8 cellular contexts compared by ENCODE assay signal in the genomic region with DNA sequence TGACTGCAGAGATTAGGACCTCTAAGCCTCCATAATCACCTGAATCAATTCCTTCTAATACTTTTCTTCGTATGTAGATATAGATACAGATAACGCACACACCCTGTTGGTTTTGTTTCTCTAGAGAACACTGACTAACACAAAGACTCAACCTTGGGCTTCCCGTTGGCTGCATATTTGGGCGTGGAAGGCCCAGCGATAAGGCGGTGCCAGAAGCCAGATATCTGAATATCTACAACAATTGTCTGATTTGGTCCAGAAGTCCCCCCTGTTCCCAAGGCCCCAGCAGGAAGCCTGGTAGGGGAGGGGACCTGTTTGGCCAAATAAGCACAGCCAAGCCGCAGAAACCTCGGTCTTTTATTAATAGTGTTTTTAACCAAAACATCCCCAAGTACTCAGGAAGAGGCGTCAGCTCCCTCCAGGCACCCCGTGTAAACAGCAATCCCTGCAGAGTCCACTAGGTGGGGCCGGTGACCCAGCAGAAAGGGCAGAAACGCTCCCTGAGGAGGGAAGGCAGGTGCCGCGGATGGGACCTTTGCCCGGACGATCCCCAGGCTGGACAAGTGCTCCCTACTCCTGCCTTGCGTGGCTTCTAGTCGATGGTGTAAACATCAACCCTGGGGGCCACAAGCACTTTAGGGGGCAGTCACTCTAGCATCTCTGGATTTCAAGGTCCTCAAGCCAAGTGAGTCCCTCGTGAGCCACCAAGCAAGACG. TPM values are rescaled to one million over a fixed set of nuclear protein-coding genes. Genes with fewer than 3 reads are reported as not detected.
A peak's percentile ranks its signal among the peaks of the same experiment; 100 is the strongest.
DNase-seq lines count a peak whose midpoint lies in the region; ATAC-seq, FAIRE-seq and TF ChIP-seq lines count a peak whose summit lies in the region.

No MANE protein-coding gene starts in this region.

- FAIRE-seq in D721Med (lab: Jason Lieb, UNC), result no peak

- WGBS in suprapubic skin, result 11% methylated on average over 20 of the region's 20 CpGs

- DNase-seq in D721Med (ENCODE audit: insufficient read length, low spot score), result peak; percentile 81
- no peak for DNase-seq in RWPE2 (ENCODE audit: low spot score)
- peak; percentile 93 for DNase-seq in activated effector memory CD4-positive, alpha-beta T cell treated with anti-CD3 and anti-CD28 coated beads, Interleukin-2, amount 50 U/mL, for 16 hours
- peak; percentile 37 to 83 for DNase-seq in foreskin fibroblast
- peak; percentile 62 for DNase-seq in occipital lobe (lab: John Stamatoyannopoulos, UW)
- peak; percentile 89 to 92 for DNase-seq in suprapubic skin (ENCODE audit: low spot score in 2 of 2)

- TF ChIP-seq POLR2A in suprapubic skin (IDR thresholded peaks at IDR 0.05), result no peak

- peak; percentile 47 for TF ChIP-seq CTCF in D721Med (IDR thresholded peaks at IDR 0.05; ENCODE audit: insufficient read depth, missing control alignments)
- TF ChIP-seq CTCF in RWPE2 (IDR thresholded peaks at IDR 0.05; ENCODE audit: poor library complexity, severe bottlenecking), result peak; percentile 95
- peak; percentile 93 for TF ChIP-seq CTCF in foreskin fibroblast (IDR thresholded peaks at IDR 0.05; ENCODE audit: low read depth, low read length)
- TF ChIP-seq CTCF in suprapubic skin (IDR thresholded peaks at IDR 0.05), result peak; percentile 88 to 89

- TF ChIP-seq EP300 in suprapubic skin (IDR thresholded peaks at IDR 0.05), result no peak

- H3K27me3 ChIP-seq in RWPE2 (ENCODE audit: insufficient read depth, poor library complexity, severe bottlenecking), result no peaks in the 10 kb centered on the region
- no peaks in the 10 kb centered on the region for H3K27me3 ChIP-seq in suprapubic skin

- H3K36me3 ChIP-seq in RWPE2 (ENCODE audit: low read depth) (no peaks in the 10 kb centered on the region), suprapubic skin (no peaks in the 10 kb centered on the region)

- H3K4me3 ChIP-seq in RWPE2 (ENCODE audit: severe bottlenecking) (no peak overlapping the region), foreskin fibroblast (ENCODE audit: low read depth in 1 of 2, low read length in 2 of 2) (no peak overlapping the region), suprapubic skin (no peak overlapping the region)

- peak; percentile 50 for ATAC-seq in HG03460 (IDR thresholded peaks at IDR 0.05; ENCODE audit: unreplicated experiment)
- peak; percentile 80 for ATAC-seq in RWPE2 (ENCODE audit: low read depth)
- no peak for ATAC-seq in HG02973 (IDR thresholded peaks at IDR 0.05; ENCODE audit: unreplicated experiment)

- H3K9me3 ChIP-seq in RWPE2 (ENCODE audit: severe bottlenecking) (no peaks in the 10 kb centered on the region), suprapubic skin (no peaks in the 10 kb centered on the region)

- peaks cover 6% of the 10 kb centered on the region for H3K4me1 ChIP-seq in RWPE2 (ENCODE audit: insufficient read depth, poor library complexity, severe bottlenecking)
- peaks cover 21% of the 10 kb centered on the region for H3K4me1 ChIP-seq in suprapubic skin

- H3K27ac ChIP-seq in RWPE2 (ENCODE audit: poor library complexity, severe bottlenecking) (no peak overlapping the region), suprapubic skin (no peak overlapping the region)

RNA-seq across cellular contexts. Expression of a gene that starts 56.9 kb away (rescaled TPM):
- total RNA-seq in occipital lobe (134 TPM), suprapubic skin (100 to 1,000 TPM in 2 of 4 donors, 10 to 100 TPM in 2; 78.0 to 208 (median 106) TPM)
